Comparison of ENCODE assay signal across 35 cellular contexts in genomic region chr18:48203288-48203945, GRCh38.
"Had no signal": no experiment of that assay in that cellular context is flagged by ENCODE, and none has a peak within 500 bp of the region (broad histone marks: within the 10 kb centered on the region; RNA-seq: fewer than 3 reads in every experiment).

No MANE protein-coding gene starts in this region.

- H3K36me3 ChIP-seq: brain microvascular endothelial cell, esophagus muscularis mucosa, gastrocnemius medialis, heart left ventricle had no signal

- H3K4me1 Mint-ChIP-seq: activated B cell treated with CpG ODN at 0.5 μM for 24 hours; activated T-helper 17 cell treated with anti-CD3 and anti-CD28 coated beads, Interleukin-2, amount 50 U/mL, for 72 hours; central memory CD8-positive, alpha-beta T cell had no signal

- H3K27ac Mint-ChIP-seq: activated B cell treated with CpG ODN at 0.5 μM for 24 hours; activated CD8-positive, alpha-beta T cell treated with anti-CD3 and anti-CD28 coated beads for 36 hours; activated naive CD8-positive, alpha-beta T cell; activated T-helper 17 cell treated with anti-CD3 and anti-CD28 coated beads, Interleukin-2, amount 50 U/mL, for 72 hours; effector memory CD8-positive, alpha-beta T cell; T-helper 17 cell; T-helper 2 cell treated with Interferon-gamma antibody and Interleukin-4, amounts not matched to agents 5 μg/mL and 100 μg/mL, for 36 hours had no signal

- H3K9me3 ChIP-seq: esophagus muscularis mucosa, gastrocnemius medialis, heart left ventricle had no signal

- ATAC-seq: activated CD4-positive, CD25-positive, alpha-beta regulatory T cell treated with anti-CD3 and anti-CD28 coated beads, Interleukin-2, amount 50 U/mL, for 24 hours; activated CD8-positive, alpha-beta T cell treated with anti-CD3 and anti-CD28 coated beads for 36 hours; activated T-cell treated with anti-CD3 and anti-CD28 coated beads, Interleukin-2, amount 50 U/mL, for 4 hours; activated T-helper 17 cell treated with anti-CD3 and anti-CD28 coated beads, Interleukin-2, amount 50 U/mL, for 72 hours; effector memory CD8-positive, alpha-beta T cell; heart left ventricle; T-helper 17 cell had no signal

- H3K4me3 ChIP-seq: esophagus muscularis mucosa, gastrocnemius medialis, heart left ventricle had no signal

- H3K4me1 ChIP-seq: gastrocnemius medialis, heart left ventricle had no signal

- H3K9me3 Mint-ChIP-seq: activated B cell treated with CpG ODN at 0.5 μM for 24 hours; activated CD8-positive, alpha-beta T cell treated with anti-CD3 and anti-CD28 coated beads for 36 hours; activated T-cell treated with anti-CD3 and anti-CD28 coated beads, Interleukin-2, amount 50 U/mL, for 4 hours; activated T-helper 17 cell treated with anti-CD3 and anti-CD28 coated beads, Interleukin-2, amount 50 U/mL, for 72 hours; central memory CD8-positive, alpha-beta T cell; effector memory CD8-positive, alpha-beta T cell; T-helper 2 cell treated with Interferon-gamma antibody and Interleukin-4, amounts not matched to agents 5 μg/mL and 100 μg/mL, for 36 hours had no signal

- H3K27me3 ChIP-seq: brain microvascular endothelial cell, esophagus muscularis mucosa, foreskin keratinocyte, gastrocnemius medialis, heart left ventricle had no signal

- H3K36me3 Mint-ChIP-seq: activated naive CD8-positive, alpha-beta T cell had no signal

- FAIRE-seq: astrocyte, bronchial epithelial cell, colon had no signal

- H3K27ac ChIP-seq: brain microvascular endothelial cell, esophagus muscularis mucosa, foreskin keratinocyte, gastrocnemius medialis, heart left ventricle had no signal

- H3K4me3 Mint-ChIP-seq: activated B cell treated with CpG ODN at 0.5 μM for 24 hours; activated CD8-positive, alpha-beta T cell treated with anti-CD3 and anti-CD28 coated beads for 36 hours; activated naive CD8-positive, alpha-beta T cell; activated T-cell treated with anti-CD3 and anti-CD28 coated beads, Interleukin-2, amount 50 U/mL, for 4 hours; activated T-helper 17 cell treated with anti-CD3 and anti-CD28 coated beads, Interleukin-2, amount 50 U/mL, for 72 hours; central memory CD8-positive, alpha-beta T cell; effector memory CD8-positive, alpha-beta T cell; T-helper 17 cell; T-helper 2 cell treated with Interferon-gamma antibody and Interleukin-4, amounts not matched to agents 5 μg/mL and 100 μg/mL, for 36 hours had no signal

- DNase-seq: activated B cell treated with CpG ODN at 0.5 μM for 24 hours; activated CD4-positive, alpha-beta T cell treated with anti-CD3 and anti-CD28 coated beads for 48 hours; activated CD4-positive, alpha-beta T cell treated with anti-CD3 and anti-CD28 coated beads, Interleukin-2, amount 50 U/mL, for 1 hour; activated CD4-positive, alpha-beta T cell treated with anti-CD3 and anti-CD28 coated beads, Interleukin-2, amount 50 U/mL, for 48 hours; activated CD8-positive, alpha-beta memory T cell treated with anti-CD3 and anti-CD28 coated beads for 24 hours; activated CD8-positive, alpha-beta T cell treated with anti-CD3 and anti-CD28 coated beads for 36 hours; activated effector memory CD4-positive, alpha-beta T cell treated with Interleukin-2 at 50 U/mL for 16 hours; activated gamma-delta T cell treated with Interleukin-2 at 50 U/mL for 16 hours; activated naive CD4-positive, alpha-beta T cell treated with anti-CD3 and anti-CD28 coated beads, Interleukin-2, amount 50 U/mL, for 16 hours; activated naive CD4-positive, alpha-beta T cell treated with Interleukin-2 at 50 U/mL for 16 hours; activated T-cell treated with anti-CD3 and anti-CD28 coated beads, Interleukin-2, amount 50 U/mL, for 4 hours; amniotic stem cell; anterior cingulate cortex; brain microvascular endothelial cell; cortex of kidney; dermis blood vessel endothelial cell; effector CD4-positive, alpha-beta T cell; effector memory CD8-positive, alpha-beta T cell; erythroblast; gastrocnemius medialis; glutamatergic neuron; heart left ventricle; T-helper 1 cell; T-helper 17 cell; T1000 had no signal
